In genomic region chr6:22328499-22328898, GRCh38 we compare ENCODE assay signal across 20 cellular contexts. TPM values are rescaled to one million over a fixed set of nuclear protein-coding genes. Genes with fewer than 3 reads are reported as not detected.
DNase-seq lines count a peak whose midpoint lies in the region; TF ChIP-seq lines count a peak whose summit lies in the region.
"Had no signal": no experiment of that assay in that cellular context is flagged by ENCODE, and none has a peak within 500 bp of the region (broad histone marks: within the 10 kb centered on the region; RNA-seq: fewer than 3 reads in every experiment).

No MANE protein-coding gene starts in this region.

- H3K27ac Mint-ChIP-seq in mesothelial cell of epicardium = peak overlapping the region; percentile 83
- H3K27ac Mint-ChIP-seq: CD4-positive, alpha-beta T cell had no signal

- DNase-seq in AG20443 (ENCODE audit: low spot score) (peak; percentile 22), NCI-H526 treated with DMSO at 0.1 percent for 48 hours (lab: John Stamatoyannopoulos, UW) (peak; percentile 9), dedifferentiated amniotic fluid mesenchymal stem cell (ENCODE audit: extremely low spot score) (peak; percentile 33), mesothelial cell of epicardium (ENCODE audit: low spot score in 2 of 2, unreplicated experiment in 2 of 2) (no peak), C1 segment of cervical spinal cord (lab: John Stamatoyannopoulos, UW) (no peak), medulla oblongata (ENCODE audit: extremely low spot score) (no peak), OCI-M2 (lab: John Stamatoyannopoulos, UW; ENCODE audit: unreplicated experiment) (no peak), caudate nucleus (lab: John Stamatoyannopoulos, UW) (no peak)
- DNase-seq: Caco-2; CD4-positive, alpha-beta T cell; GDM1; Kasumi-1; NCI-H1417; NCI-H187; NCI-H446 treated with DMSO at 0.1 percent for 48 hours; NCI-H748 treated with DMSO at 0.1 percent for 48 hours; SHP77 treated with DMSO at 0.1 percent for 48 hours had no signal

- H3K36me3 Mint-ChIP-seq in mesothelial cell of epicardium = no peaks in the 10 kb centered on the region

- no peaks in the 10 kb centered on the region for H3K27me3 Mint-ChIP-seq in mesothelial cell of epicardium (ENCODE audit: low read depth)
- H3K27me3 Mint-ChIP-seq: CD4-positive, alpha-beta T cell had no signal

- peaks cover 43% of the 10 kb centered on the region for H3K4me1 Mint-ChIP-seq in mesothelial cell of epicardium

- no peaks in the 10 kb centered on the region for H3K9me3 Mint-ChIP-seq in mesothelial cell of epicardium
- H3K9me3 Mint-ChIP-seq: CD4-positive, alpha-beta T cell had no signal

- H3K27ac ChIP-seq in caudate nucleus (ENCODE audit: low read depth, low read length) = no peak overlapping the region
- H3K27ac ChIP-seq: RWPE1 had no signal

- no peak for TF ChIP-seq CTCF in mesothelial cell of epicardium (IDR thresholded peaks at IDR 0.05; ENCODE audit: unreplicated experiment)

- H3K4me3 Mint-ChIP-seq in mesothelial cell of epicardium = no peak overlapping the region
- H3K4me3 Mint-ChIP-seq: CD4-positive, alpha-beta T cell had no signal

RNA-seq across cellular contexts. Expression of gene PRL, which starts 31.7 kb away (rescaled TPM):
- total RNA-seq in mesothelial cell of epicardium = 0.23 TPM in 1 of 3 replicates, not detected in the others
- total RNA-seq: A172; Caco-2; CD4-positive, alpha-beta T cell; MCF 10A had no signal

Comparison
In these comparisons a context has a peak if more than half of its experiments do, and no peak if none do; other contexts are left out.
1. DNase-seq: peak in AG20443 (single experiment), NCI-H526 treated with DMSO at 0.1 percent for 48 hours (single experiment) and dedifferentiated amniotic fluid mesenchymal stem cell (single experiment); none in mesothelial cell of epicardium (0 of 2), C1 segment of cervical spinal cord (0 of 14), medulla oblongata (single experiment), OCI-M2 (single experiment) and caudate nucleus (0 of 61).